Comparison of ENCODE assay signal across 10 cellular contexts in the genomic region with DNA sequence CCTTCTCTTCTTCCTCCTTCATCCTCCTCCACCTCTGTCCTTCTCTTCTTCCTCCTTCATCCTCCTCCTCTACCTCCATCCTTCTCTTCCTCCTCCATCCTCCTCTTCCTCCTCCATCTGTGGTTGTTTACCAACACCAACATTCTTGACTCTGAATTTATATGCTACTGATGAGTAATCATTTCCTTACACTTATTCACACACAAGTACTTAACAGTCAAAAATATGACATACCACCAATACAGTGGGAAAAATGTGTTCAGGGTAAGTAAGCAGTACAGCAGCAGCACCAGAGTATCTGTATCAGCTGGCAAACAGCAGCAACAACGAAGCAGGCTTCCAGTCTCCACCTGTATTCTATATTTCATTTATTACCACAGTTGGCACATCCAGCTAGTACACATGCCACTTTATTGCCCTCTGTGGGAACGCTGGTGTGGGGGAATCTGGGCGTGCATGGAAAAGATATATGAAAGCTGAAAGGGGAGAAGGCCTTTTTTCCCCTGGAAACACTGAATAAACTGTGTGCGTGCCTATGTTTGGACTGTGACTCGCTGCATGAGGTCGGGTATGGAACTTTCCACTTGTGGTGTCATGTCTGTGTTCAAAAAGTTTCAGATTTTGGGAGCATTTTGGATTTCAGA. TPM values are rescaled to one million over a fixed set of nuclear protein-coding genes. Genes with fewer than 3 reads are reported as not detected.
DNase-seq lines count a peak whose midpoint lies in the region; TF ChIP-seq lines count a peak whose summit lies in the region.
"Had no signal": no experiment of that assay in that cellular context is flagged by ENCODE, and none has a peak within 500 bp of the region (broad histone marks: within the 10 kb centered on the region; RNA-seq: fewer than 3 reads in every experiment).

No MANE protein-coding gene starts in this region.

- in situ Hi-C loops in HAP-1 (cut with MboI; ENCODE audit: low sequenced_read_pairs) = no loop called here
- in situ Hi-C loops in transverse colon (cut with MboI; ENCODE audit: low pct_ligation_motif_present in 1 of 4, low pct_unique_long_range_greater_than_20kb in 1 of 4, low sequenced_read_pairs in 3 of 4) = no loop called here

- H3K4me3 ChIP-seq in HAP-1 (no peak overlapping the region), transverse colon (no peak overlapping the region)
- H3K4me3 ChIP-seq: ovary had no signal

- intact Hi-C loops in activated naive CD4-positive, alpha-beta T cell treated with anti-CD3 and anti-CD28 coated beads for 36 hours (cut with micrococcal nuclease) = loop anchor here (1.0 kb wide), 1 partner anchor 15 kb away; no protein-coding TSS in a partner anchor
- intact Hi-C loops in transverse colon (cut with DNase I; ENCODE audit: low total_unique reads) = no loop called here

- peaks cover 1% of the 10 kb centered on the region for H3K4me1 ChIP-seq in HAP-1
- peaks cover 4 to 20% (median 9%) of the 10 kb centered on the region in 4 donors for H3K4me1 ChIP-seq in transverse colon

- TF ChIP-seq CTCF in transverse colon (IDR thresholded peaks at IDR 0.05) = no peak

- H3K27me3 ChIP-seq in HAP-1 (ENCODE audit: low read depth) (no peaks in the 10 kb centered on the region), transverse colon (no peaks in the 10 kb centered on the region)
- H3K27me3 ChIP-seq: ovary had no signal

- H3K36me3 Mint-ChIP-seq in activated naive CD4-positive, alpha-beta T cell treated with anti-CD3 and anti-CD28 coated beads for 36 hours (ENCODE audit: low read depth) = peaks cover 27% of the 10 kb centered on the region
- H3K36me3 Mint-ChIP-seq in activated naive CD4-positive, alpha-beta T cell treated with anti-CD3 and anti-CD28 coated beads, Interleukin-2, amount 10 ng/mL, durations not matched to agents 7 days and 5 days = peaks cover 26% of the 10 kb centered on the region

- H3K36me3 ChIP-seq in HAP-1 (replicated peaks) = peaks cover 33% of the 10 kb centered on the region
- H3K36me3 ChIP-seq in transverse colon = peaks cover 0 to 20% (median 8%) of the 10 kb centered on the region in 4 donors
- H3K36me3 ChIP-seq: ovary had no signal

- H3K9me3 Mint-ChIP-seq in activated naive CD4-positive, alpha-beta T cell treated with anti-CD3 and anti-CD28 coated beads for 36 hours = no peaks in the 10 kb centered on the region
- no peaks in the 10 kb centered on the region for H3K9me3 Mint-ChIP-seq in activated naive CD4-positive, alpha-beta T cell treated with anti-CD3 and anti-CD28 coated beads, Interleukin-2, amount 10 ng/mL, durations not matched to agents 7 days and 5 days

- no peaks in the 10 kb centered on the region for H3K27me3 Mint-ChIP-seq in activated naive CD4-positive, alpha-beta T cell treated with anti-CD3 and anti-CD28 coated beads for 36 hours (ENCODE audit: low read depth)
- H3K27me3 Mint-ChIP-seq in activated naive CD4-positive, alpha-beta T cell treated with anti-CD3 and anti-CD28 coated beads, Interleukin-2, amount 10 ng/mL, durations not matched to agents 7 days and 5 days = no peaks in the 10 kb centered on the region

- H3K4me3 Mint-ChIP-seq in activated naive CD4-positive, alpha-beta T cell treated with anti-CD3 and anti-CD28 coated beads for 36 hours = peak overlapping the region; percentile 11
- H3K4me3 Mint-ChIP-seq in activated naive CD4-positive, alpha-beta T cell treated with anti-CD3 and anti-CD28 coated beads, Interleukin-2, amount 10 ng/mL, durations not matched to agents 7 days and 5 days = no peak overlapping the region

- H3K4me1 Mint-ChIP-seq in activated naive CD4-positive, alpha-beta T cell treated with anti-CD3 and anti-CD28 coated beads for 36 hours (ENCODE audit: low read depth) = peaks cover 47% of the 10 kb centered on the region
- H3K4me1 Mint-ChIP-seq in activated naive CD4-positive, alpha-beta T cell treated with anti-CD3 and anti-CD28 coated beads, Interleukin-2, amount 10 ng/mL, durations not matched to agents 7 days and 5 days = peaks cover 6% of the 10 kb centered on the region

- CTCF ChIA-PET in activated naive CD4-positive, alpha-beta T cell treated with anti-CD3 and anti-CD28 coated beads for 36 hours (lab: Charles Lee) = no interaction called here
- CTCF ChIA-PET in activated naive CD4-positive, alpha-beta T cell treated with anti-CD3 and anti-CD28 coated beads, Interleukin-2, amount 10 ng/mL, durations not matched to agents 7 days and 5 days (lab: Charles Lee) = no interaction called here

- no peak overlapping the region for H3K27ac ChIP-seq in transverse colon
- H3K27ac ChIP-seq: ovary had no signal

- WGBS in transverse colon (ENCODE audit: low coverage in 1 of 2), 2 donors = 21 to 44% methylated on average over 6 of the region's 6 CpGs

- H3K27ac Mint-ChIP-seq in activated naive CD4-positive, alpha-beta T cell treated with anti-CD3 and anti-CD28 coated beads for 36 hours = peak overlapping the region; percentile 87
- H3K27ac Mint-ChIP-seq in activated naive CD4-positive, alpha-beta T cell treated with anti-CD3 and anti-CD28 coated beads, Interleukin-2, amount 10 ng/mL, durations not matched to agents 7 days and 5 days = no peak overlapping the region

- TF ChIP-seq POLR2A in transverse colon (IDR thresholded peaks at IDR 0.05) = no peak

- H3K9me3 ChIP-seq in HAP-1 (no peaks in the 10 kb centered on the region), transverse colon (no peaks in the 10 kb centered on the region)
- H3K9me3 ChIP-seq: ovary had no signal

- DNase-seq in activated naive CD4-positive, alpha-beta T cell treated with anti-CD3 and anti-CD28 coated beads for 36 hours = peak; percentile 31
- no peak for DNase-seq in activated naive CD4-positive, alpha-beta T cell treated with anti-CD3 and anti-CD28 coated beads, Interleukin-2, amount 10 ng/mL, durations not matched to agents 7 days and 5 days
- peak; percentile 46 to 52 for DNase-seq in activated T-cell treated with anti-CD3 and anti-CD28 coated beads, Interleukin-2, amount 50 U/mL, for 48 hours
- DNase-seq in fibroblast of peridontal ligament (ENCODE audit: extremely low read depth) = peak; percentile 73
- DNase-seq in stromal cell of bone marrow (ENCODE audit: low read depth) = peak; percentile 82
- DNase-seq in HAP-1 (ENCODE audit: low spot score in 2 of 2) = no peak
- DNase-seq in AML-193 (lab: John Stamatoyannopoulos, UW) = no peak
- no peak for DNase-seq in transverse colon
- DNase-seq: ovary, SHP77 treated with DMSO at 0.1 percent for 48 hours had no signal

- no peak for TF ChIP-seq EP300 in transverse colon (IDR thresholded peaks at IDR 0.05; ENCODE audit: low read depth)

RNA-seq across cellular contexts. Expression of gene ADSS2, which starts 16.0 kb away (rescaled TPM):
- 10 to 100 TPM; 45.9 to 47.3 TPM for total RNA-seq in activated naive CD4-positive, alpha-beta T cell treated with anti-CD3 and anti-CD28 coated beads for 36 hours
- 10 to 100 TPM; 13.7 to 47.0 (median 27.3) TPM for total RNA-seq in transverse colon

RNA-seq across cellular contexts. Expression of gene CATSPERE, which starts 25.4 kb away (rescaled TPM):
- total RNA-seq in activated naive CD4-positive, alpha-beta T cell treated with anti-CD3 and anti-CD28 coated beads for 36 hours = under 1 TPM; 0.17 TPM
- total RNA-seq in transverse colon = 1 to 10 TPM in 1 of 4 donors, under 1 TPM in 1, not detected in 2; 0.55 to 2.7 TPM

Comparison
In these comparisons a context has a peak if more than half of its experiments do, and no peak if none do; other contexts are left out.
1. DNase-seq: peak in activated naive CD4-positive, alpha-beta T cell treated with anti-CD3 and anti-CD28 coated beads for 36 hours (single experiment), activated T-cell treated with anti-CD3 and anti-CD28 coated beads, Interleukin-2, amount 50 U/mL, for 48 hours (2 of 2), fibroblast of peridontal ligament (single experiment) and stromal cell of bone marrow (single experiment); none in activated naive CD4-positive, alpha-beta T cell treated with anti-CD3 and anti-CD28 coated beads, Interleukin-2, amount 10 ng/mL, durations not matched to agents 7 days and 5 days (single experiment), HAP-1 (0 of 2), AML-193 (0 of 2) and transverse colon (single experiment).